8 cellular contexts compared by ENCODE assay signal in genomic region chrX:130539721-130540321, GRCh38.
DNase-seq lines count a peak whose midpoint lies in the region; ATAC-seq, FAIRE-seq and TF ChIP-seq lines count a peak whose summit lies in the region.

No MANE protein-coding gene starts in this region.

- H3K4me2 ChIP-seq in K562 (ENCODE audit: insufficient read depth, low read length): no peak overlapping the region; the same call in 1 of the 2 replicates

- CTCF ChIA-PET in K562 (lab: Yijun Ruan, JAX; ENCODE audit: low intra/inter-chr PET ratio): interaction anchor here (0.7 to 0.9 kb wide), 2 partner anchors 209 to 376 kb away, joined by 3 read pairs; no protein-coding TSS in a partner anchor

- 0 out of 2 replicates have a peak overlapping the region, but pooled peaks have one; percentile 63 for H2AFZ ChIP-seq in K562 (ENCODE audit: low read depth, low read length)

- H3K79me2 ChIP-seq in K562 (ENCODE audit: control insufficient read depth, insufficient read depth, low read length): no peaks in the 10 kb centered on the region

- intact Hi-C loops in K562 (cut with micrococcal nuclease) (loop anchor here (2.0 to 5.0 kb wide), 3 partner anchors 148 to 377 kb away; no protein-coding TSS in a partner anchor), kidney (cut with DNase I) (no loop called here)

- in situ Hi-C loops in K562 (cut with MboI): loop anchor here (10.0 kb wide), 1 partner anchor 375 kb away; no protein-coding TSS in a partner anchor

- no peaks in the 10 kb centered on the region for H3K9me3 ChIP-seq in RWPE2 (ENCODE audit: severe bottlenecking)
- H3K9me3 ChIP-seq in K562 (replicated peaks; ENCODE audit: control insufficient read depth, insufficient read depth, low read depth, low read length): no peaks in the 10 kb centered on the region
- no peaks in the 10 kb centered on the region for H3K9me3 ChIP-seq in kidney (ENCODE audit: control insufficient read depth in 1 of 2, low read length in 2 of 2)

- no peaks in the 10 kb centered on the region for H3K9me1 ChIP-seq in K562 (ENCODE audit: control insufficient read depth, insufficient read depth, low read length)

- DNase-seq in AG10803 (ENCODE audit: low read depth) (peak; percentile 51), GM18507 (ENCODE audit: extremely low spot score, insufficient read length, low read depth) (peak; percentile 5), HTR-8/SVneo (ENCODE audit: insufficient read length, low spot score) (peak; percentile 9), RWPE2 (ENCODE audit: low spot score) (no peak), K562 (ENCODE audit: extremely low read depth in 1 of 4, low spot score in 3 of 4) (peak; percentile 43 to 76 (median 46)), kidney (no peak)
- DNase-seq in stimulated activated CD8-positive, alpha-beta memory T cell treated with anti-CD3 and anti-CD28 coated beads, Interleukin-15, amount 100 ng/mL, for 1 hour (ENCODE audit: low read depth): peak; percentile 2

- no peak overlapping the region for H3K27ac ChIP-seq in RWPE2 (ENCODE audit: poor library complexity, severe bottlenecking)
- H3K27ac ChIP-seq in K562 (ENCODE audit: extremely low read depth, low read depth, low read length): no peak overlapping the region
- no peak overlapping the region for H3K27ac ChIP-seq in kidney (ENCODE audit: low read depth in 2 of 2, low read length in 2 of 2)

- H3K36me3 ChIP-seq in RWPE2 (ENCODE audit: low read depth) (no peaks in the 10 kb centered on the region), K562 (ENCODE audit: control insufficient read depth, insufficient read depth, low read length) (no peaks in the 10 kb centered on the region), kidney (ENCODE audit: control insufficient read depth in 1 of 2, insufficient read depth in 2 of 2, low read length in 2 of 2) (no peaks in the 10 kb centered on the region)

- TF ChIP-seq CTCF in AG10803 (conservative IDR thresholded peaks at IDR 0.05; ENCODE audit: low read length) (peak; percentile 68), RWPE2 (IDR thresholded peaks at IDR 0.05; ENCODE audit: poor library complexity, severe bottlenecking) (peak; percentile 68), K562 (IDR thresholded peaks at IDR 0.05 in 2 of 3, conservative IDR thresholded peaks at IDR 0.05 in 1 of 3; ENCODE audit: insufficient read depth in 2 of 3, low read depth in 1 of 3, low read length in 3 of 3) (peak; percentile 71 to 75 (median 73)), kidney (IDR thresholded peaks at IDR 0.05; ENCODE audit: borderline replicate concordance, extremely low read depth, insufficient read depth) (peak; percentile 52)

- TF ChIP-seq RAD21 in K562 (CRISPR knock-in tag; conservative IDR thresholded peaks at IDR 0.05 in 1 of 2, IDR thresholded peaks at IDR 0.05 in 1 of 2): peak; percentile 54 to 74

- POLR2A ChIA-PET in K562 (lab: Yijun Ruan, JAX): interaction anchor here (0.6 kb wide), 1 partner anchor 10 kb away, joined by 3 read pairs; no protein-coding TSS in a partner anchor

- peak; percentile 46; the same call in 2 of the 3 replicates for ATAC-seq in RWPE2 (ENCODE audit: low read depth)
- ATAC-seq in K562: peak; percentile 87
- ATAC-seq in HG02642 (IDR thresholded peaks at IDR 0.05; ENCODE audit: poor library complexity, unreplicated experiment): no peak

- 2% methylated on average over 15 of the region's 15 CpGs for WGBS in K562 (ENCODE audit: insufficient coverage, low coverage, missing lambda C conversion rate)

- no peaks in the 10 kb centered on the region for H3K4me1 ChIP-seq in RWPE2 (ENCODE audit: insufficient read depth, poor library complexity, severe bottlenecking)
- H3K4me1 ChIP-seq in K562 (replicated peaks in 1 of 2; ENCODE audit: control insufficient read depth in 2 of 2, insufficient read depth in 2 of 2, low read length in 2 of 2): no peaks in the 10 kb centered on the region; a peak in 1 of 5 replicates
- H3K4me1 ChIP-seq in kidney (ENCODE audit: control insufficient read depth in 1 of 2, insufficient read depth in 1 of 2, low read depth in 1 of 2, low read length in 2 of 2): no peaks in the 10 kb centered on the region

- peak overlapping the region in 1 of 2 experiments; percentile 2; a peak in 1 of 4 replicates for H3K9ac ChIP-seq in K562 (ENCODE audit: insufficient read depth in 1 of 2, low read depth in 2 of 2, low read length in 2 of 2)
- no peak overlapping the region for H3K9ac ChIP-seq in kidney (ENCODE audit: low read length in 2 of 2)

- H4K20me1 ChIP-seq in K562 (replicated peaks; ENCODE audit: control insufficient read depth, insufficient read depth, low read length): no peaks in the 10 kb centered on the region

- BruUV-seq in K562 (replicated peaks; lab: Mats Ljungman, UMichigan): no TSS peak

- H3K4me3 ChIP-seq in AG10803 (ENCODE audit: low read length): no peak overlapping the region
- H3K4me3 ChIP-seq in RWPE2 (ENCODE audit: severe bottlenecking): no peak overlapping the region
- H3K4me3 ChIP-seq in K562: no peak overlapping the region
- no peak overlapping the region for H3K4me3 ChIP-seq in kidney (ENCODE audit: low read length in 2 of 2)

- no peak for TF ChIP-seq POLR2A in K562 (conservative IDR thresholded peaks at IDR 0.05)

- no peaks in the 10 kb centered on the region for H3K27me3 ChIP-seq in RWPE2 (ENCODE audit: insufficient read depth, poor library complexity, severe bottlenecking)
- peaks cover 0 to 6% of the 10 kb centered on the region in 2 experiments; a peak in 1 of 5 replicates for H3K27me3 ChIP-seq in K562 (ENCODE audit: control insufficient read depth in 2 of 2, insufficient read depth in 2 of 2, low read length in 2 of 2)

- FAIRE-seq in GM18507 (lab: Jason Lieb, UNC): peak; percentile 63
- FAIRE-seq in HTR-8/SVneo (lab: Jason Lieb, UNC): no peak
- FAIRE-seq in K562 (lab: Jason Lieb, UNC): peak; percentile 64
- peak; percentile 66 for FAIRE-seq in kidney (lab: Jason Lieb, UNC)

- TF ChIP-seq EP300 in K562 (IDR thresholded peaks at IDR 0.05; ENCODE audit: low read length): no peak

TF ChIP-seq in K562, 482 proteins besides CTCF, POLR2A, EP300 and RAD21 (continues in another document):
- TF ChIP-seq ATF6 (CRISPR knock-in tag; IDR thresholded peaks at IDR 0.05) (no peak), CREM (IDR thresholded peaks at IDR 0.05; ENCODE audit: low read depth) (peak; percentile 31; the same call in 1 of the 2 replicates), PRDM10 (IDR thresholded peaks at IDR 0.05; ENCODE audit: partially characterized antibody) (peak; percentile 13), KLF16 (IDR thresholded peaks at IDR 0.05) (0 out of 2 replicates have a peak, but pooled peaks have one; percentile 17), SMC3 (conservative IDR thresholded peaks at IDR 0.05; ENCODE audit: insufficient read depth, low read depth, low read length) (peak; percentile 58; the same call in 1 of the 2 replicates), CBX3 (IDR thresholded peaks at IDR 0.05; ENCODE audit: borderline replicate concordance in 1 of 2, low read length in 2 of 2) (no peak), BHLHE40 (IDR thresholded peaks at IDR 0.05; ENCODE audit: low read length) (0 out of 2 replicates have a peak, but pooled peaks have one; percentile 22), TFAM (CRISPR knock-in tag; conservative IDR thresholded peaks at IDR 0.05) (no peak), KLF13 (tag; IDR thresholded peaks at IDR 0.05; ENCODE audit: borderline replicate concordance, low read depth) (no peak)

Comparison
In these comparisons a context has a peak if more than half of its experiments do, and no peak if none do; other contexts are left out.
1. DNase-seq: peak in AG10803 (single experiment), GM18507 (single experiment), HTR-8/SVneo (single experiment), K562 (4 of 4) and stimulated activated CD8-positive, alpha-beta memory T cell treated with anti-CD3 and anti-CD28 coated beads, Interleukin-15, amount 100 ng/mL, for 1 hour (single experiment); none in RWPE2 (single experiment) and kidney (single experiment).
2. Peak in every context shown above with its lines, with median percentiles within 50 percentile points of each other: CTCF ChIP-seq.